In genomic region chr22:39965749-39966148, GRCh38 we compare ENCODE assay signal across 1 cellular context.
TF ChIP-seq lines count a peak whose summit lies in the region.

No MANE protein-coding gene starts in this region.

TF ChIP-seq in K562, 482 proteins besides CTCF, POLR2A, EP300 and RAD21 (continued from another document):
- no peak for TF ChIP-seq ZHX1 (conservative IDR thresholded peaks at IDR 0.05; ENCODE audit: low read length)
- 0 out of 2 replicates have a peak, but pooled peaks have one; percentile 46 for TF ChIP-seq LCOR (CRISPR knock-in tag; IDR thresholded peaks at IDR 0.05)
- TF ChIP-seq HDAC3 (IDR thresholded peaks at IDR 0.05; ENCODE audit: borderline replicate concordance, partially characterized antibody), result peak; percentile 70
- TF ChIP-seq ZC3H8 (IDR thresholded peaks at IDR 0.05), result no peak
- no peak for TF ChIP-seq MED1 (CRISPR knock-in tag; IDR thresholded peaks at IDR 0.05; ENCODE audit: borderline replicate concordance)
- peak; percentile 50; the same call in 1 of the 2 replicates for TF ChIP-seq MBD2 (IDR thresholded peaks at IDR 0.05; ENCODE audit: borderline replicate concordance, low read depth)
- TF ChIP-seq CCNT2 (IDR thresholded peaks at IDR 0.05; ENCODE audit: borderline replicate concordance, extremely low read depth, insufficient read length, low read depth, low read length), result peak; percentile 26
- peak; percentile 30; the same call in 1 of the 2 replicates for TF ChIP-seq MYC (IDR thresholded peaks at IDR 0.05; ENCODE audit: low read depth, low read length)
- no peak for TF ChIP-seq MYC (CRISPR knock-in tag; IDR thresholded peaks at IDR 0.05; ENCODE audit: borderline replicate concordance, low read depth)
- peak; percentile 98 for TF ChIP-seq ESRRA (IDR thresholded peaks at IDR 0.05; ENCODE audit: borderline replicate concordance, low read depth)
- TF ChIP-seq HDAC2 (IDR thresholded peaks at IDR 0.05), result peak; percentile 45; the same call in 1 of the 2 replicates
- no peak for TF ChIP-seq PHB2 (IDR thresholded peaks at IDR 0.05; ENCODE audit: low read depth)
- no peak for TF ChIP-seq SPI1 (IDR thresholded peaks at IDR 0.05; ENCODE audit: borderline replicate concordance, low read depth, low read length)
- peak; percentile 51 for TF ChIP-seq FOS (IDR thresholded peaks at IDR 0.05; ENCODE audit: extremely low read depth, insufficient read length)
- TF ChIP-seq KDM1A (IDR thresholded peaks at IDR 0.05), result peak; percentile 63 to 78
- 0 out of 2 replicates have a peak, but pooled peaks have one; percentile 13 for TF ChIP-seq VEZF1 (CRISPR knock-in tag; IDR thresholded peaks at IDR 0.05)
- TF ChIP-seq HNRNPH1 (optimal IDR thresholded peaks at IDR 0.05; ENCODE audit: low read depth, low read length), result no peak
- peak; percentile 99 for TF ChIP-seq CTBP1 (IDR thresholded peaks at IDR 0.05; ENCODE audit: borderline replicate concordance)
- peak; percentile 87 for TF ChIP-seq MEIS2 (IDR thresholded peaks at IDR 0.05; ENCODE audit: partially characterized antibody)
- 0 out of 4 replicates have a peak, but pooled peaks of 1 of the 2 experiments have one; percentile 18 for TF ChIP-seq NRF1 (conservative IDR thresholded peaks at IDR 0.05 in 1 of 2, IDR thresholded peaks at IDR 0.05 in 1 of 2)
- TF ChIP-seq ZNF592 (IDR thresholded peaks at IDR 0.05), result peak; percentile 74
- TF ChIP-seq SIN3B (IDR thresholded peaks at IDR 0.05; ENCODE audit: low read depth), result no peak
- TF ChIP-seq ZC3H11A (IDR thresholded peaks at IDR 0.05; ENCODE audit: low read depth, low read length), result no peak
- no peak for TF ChIP-seq U2AF2 (optimal IDR thresholded peaks at IDR 0.05; ENCODE audit: low read depth, low read length)
- peak; percentile 87 for TF ChIP-seq TCF3 (CRISPR knock-in tag; IDR thresholded peaks at IDR 0.05)
- no peak for TF ChIP-seq HEY1 (CRISPR knock-in tag; IDR thresholded peaks at IDR 0.05; ENCODE audit: borderline replicate concordance)
- TF ChIP-seq GTF2E2 (tag; IDR thresholded peaks at IDR 0.05), result no peak
- TF ChIP-seq NCOA2 (IDR thresholded peaks at IDR 0.05; ENCODE audit: partially characterized antibody in 2 of 2), result no peak
- peak; percentile 46; the same call in 1 of the 2 replicates for TF ChIP-seq PML (IDR thresholded peaks at IDR 0.05; ENCODE audit: low read length)
- peak; percentile 73 for TF ChIP-seq CREM (IDR thresholded peaks at IDR 0.05; ENCODE audit: low read depth)
- peak; percentile 90 for TF ChIP-seq JUN (IDR thresholded peaks at IDR 0.05; ENCODE audit: borderline replicate concordance, low read depth, low read length)
- peak; percentile 17; the same call in 1 of the 2 replicates for TF ChIP-seq JUN (CRISPR knock-in tag; IDR thresholded peaks at IDR 0.05; ENCODE audit: borderline replicate concordance)
- TF ChIP-seq ELF4 (CRISPR knock-in tag; IDR thresholded peaks at IDR 0.05), result peak; percentile 55; the same call in 1 of the 2 replicates
- no peak for TF ChIP-seq NR2C1 (IDR thresholded peaks at IDR 0.05)
- 0 out of 2 replicates have a peak, but pooled peaks have one; percentile 51 for TF ChIP-seq NR2C1 (tag; IDR thresholded peaks at IDR 0.05)
- TF ChIP-seq PPARD (CRISPR knock-in tag; IDR thresholded peaks at IDR 0.05), result no peak
- TF ChIP-seq ZNF717 (CRISPR knock-in tag; IDR thresholded peaks at IDR 0.05), result no peak
